21 cellular contexts compared by ENCODE assay signal in genomic region chr5:150558088-150558621, GRCh38.
"Had no signal": no experiment of that assay in that cellular context is flagged by ENCODE, and none has a peak within 500 bp of the region (broad histone marks: within the 10 kb centered on the region; RNA-seq: fewer than 3 reads in every experiment).

No MANE protein-coding gene starts in this region.

- ATAC-seq: activated T-helper 17 cell treated with anti-CD3 and anti-CD28 coated beads, Interleukin-2, amount 50 U/mL, for 72 hours; effector memory CD8-positive, alpha-beta T cell; esophagus mucosa; pancreas; right cardiac atrium; stimulated activated memory B cell treated with anti-CD40 and anti-IgM and Interleukin-4, amounts not matched to agents 10 μg/mL and 1 μg/mL and 100 μg/mL, for 72 hours; WTC11 had no signal

- H3K9me3 Mint-ChIP-seq: activated naive CD8-positive, alpha-beta T cell treated with anti-CD3 and anti-CD28 coated beads, Interleukin-2, amount 10 ng/mL, durations not matched to agents 7 days and 5 days; activated T-cell treated with anti-CD3 and anti-CD28 coated beads, Interleukin-2, amount 50 U/mL, for 24 hours; activated T-helper 17 cell treated with anti-CD3 and anti-CD28 coated beads, Interleukin-2, amount 50 U/mL, for 72 hours; effector memory CD8-positive, alpha-beta T cell; stimulated activated memory B cell treated with anti-CD40 and anti-IgM and Interleukin-4, amounts not matched to agents 10 μg/mL and 1 μg/mL and 100 μg/mL, for 72 hours; T-helper 1 cell treated with Interleukin-12 subunit alpha and Interleukin-12 subunit beta and Interleukin-4 antibody, amounts not matched to agents 30 μg/mL and 1 μg/mL, for 36 hours had no signal

- H3K4me1 ChIP-seq: pancreas had no signal

- H3K27ac ChIP-seq: pancreas had no signal

- H3K9me3 ChIP-seq: pancreas, stomach had no signal

- H3K27ac Mint-ChIP-seq: activated naive CD8-positive, alpha-beta T cell treated with anti-CD3 and anti-CD28 coated beads, Interleukin-2, amount 10 ng/mL, durations not matched to agents 7 days and 5 days; activated T-cell treated with anti-CD3 and anti-CD28 coated beads, Interleukin-2, amount 50 U/mL, for 24 hours; activated T-helper 17 cell treated with anti-CD3 and anti-CD28 coated beads, Interleukin-2, amount 50 U/mL, for 72 hours; effector memory CD8-positive, alpha-beta T cell; nephron; stimulated activated memory B cell treated with anti-CD40 and anti-IgM and Interleukin-4, amounts not matched to agents 10 μg/mL and 1 μg/mL and 100 μg/mL, for 72 hours; T-helper 1 cell treated with Interleukin-12 subunit alpha and Interleukin-12 subunit beta and Interleukin-4 antibody, amounts not matched to agents 30 μg/mL and 1 μg/mL, for 36 hours; type B pancreatic cell; WTC11 had no signal

- H3K4me3 ChIP-seq: pancreas, stomach had no signal

- H3K27me3 ChIP-seq: pancreas, stomach had no signal

- H3K36me3 Mint-ChIP-seq: activated naive CD8-positive, alpha-beta T cell treated with anti-CD3 and anti-CD28 coated beads, Interleukin-2, amount 10 ng/mL, durations not matched to agents 7 days and 5 days had no signal

- DNase-seq: activated CD8-positive, alpha-beta memory T cell treated with anti-CD3 and anti-CD28 coated beads for 24 hours; activated CD8-positive, alpha-beta memory T cell treated with anti-CD3 and anti-CD28 coated beads, Interleukin-2, amount 50 U/mL, for 4 hours; activated naive CD4-positive, alpha-beta T cell treated with Interleukin-2 at 50 U/mL for 16 hours; activated naive CD8-positive, alpha-beta T cell treated with anti-CD3 and anti-CD28 coated beads, Interleukin-2, amount 10 ng/mL, durations not matched to agents 7 days and 5 days; activated T-cell treated with anti-CD3 and anti-CD28 coated beads, Interleukin-2, amount 50 U/mL, for 24 hours; amniotic stem cell; caudate nucleus; effector memory CD8-positive, alpha-beta T cell; mesenchymal stem cell; pancreas; small intestine; stomach; T1000 had no signal
